ENCODE assay signal across 9 cellular contexts in the genomic region with DNA sequence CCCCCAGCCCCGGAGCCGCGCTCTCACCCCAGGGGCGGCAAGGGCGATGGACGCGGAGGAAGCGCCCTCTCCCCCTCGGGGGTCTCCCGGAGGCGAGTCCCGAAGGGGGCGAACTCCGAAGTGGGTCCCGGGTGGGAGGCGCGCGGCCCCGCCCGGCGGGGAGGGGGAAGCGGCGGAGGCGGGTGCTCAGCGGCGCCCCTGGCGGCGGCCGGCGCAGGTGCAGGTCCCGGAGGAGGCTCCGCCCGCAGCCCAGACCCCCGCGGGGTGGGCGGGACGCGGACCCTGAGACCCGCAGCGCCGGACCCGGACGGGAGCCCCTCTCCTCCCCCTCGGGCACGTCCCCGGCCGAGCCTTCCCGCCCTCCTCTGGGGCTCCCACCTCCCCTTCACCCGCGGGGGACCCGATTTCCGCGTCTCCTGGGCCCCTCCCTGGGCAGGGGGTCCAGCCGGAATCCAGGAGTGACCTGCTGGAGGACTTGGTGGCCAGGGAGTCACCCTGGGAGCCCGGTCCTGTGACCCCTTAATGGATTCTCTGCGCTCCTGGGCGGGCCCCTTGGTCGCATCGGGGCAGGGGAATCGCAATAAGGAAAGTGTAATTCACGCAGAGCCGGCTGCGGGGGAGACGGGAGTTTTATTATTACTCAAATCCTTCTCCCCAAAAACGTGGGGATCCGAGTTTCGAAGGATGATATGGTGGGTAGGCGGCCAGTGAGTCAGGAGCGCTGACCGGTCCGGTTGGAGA. TPM values are rescaled to one million over a fixed set of nuclear protein-coding genes. Genes with fewer than 3 reads are reported as not detected.
DNase-seq lines count a peak whose midpoint lies in the region; ATAC-seq, FAIRE-seq and TF ChIP-seq lines count a peak whose summit lies in the region.
"Not testable (repeated sequence)": the region's sequence is repeated elsewhere in the genome, so short reads cannot be mapped to it uniquely, and the experiment has no call there.
"Had no signal": no experiment of that assay in that cellular context is flagged by ENCODE, and none has a peak within 500 bp of the region (broad histone marks: within the 10 kb centered on the region; RNA-seq: fewer than 3 reads in every experiment).

No MANE protein-coding gene starts in this region.

- peak overlapping the region; percentile 49 for H3K9ac ChIP-seq in muscle layer of colon (ENCODE audit: low read length)
- H3K9ac ChIP-seq in smooth muscle cell (ENCODE audit: low read depth) = not testable (repeated sequence)

- intact Hi-C loops in body of pancreas (cut with DNase I) = not testable (repeated sequence)

- H3K4me3 ChIP-seq in AG04450 (ENCODE audit: low read depth, low read length) = peak overlapping the region; percentile 49
- not testable (repeated sequence) for H3K4me3 ChIP-seq in body of pancreas
- H3K4me3 ChIP-seq in gastroesophageal sphincter = peak overlapping the region; percentile 20 to 44
- peak overlapping the region; percentile 14 to 32 for H3K4me3 ChIP-seq in muscle layer of colon (ENCODE audit: low read depth in 1 of 2, low read length in 2 of 2)
- H3K4me3 ChIP-seq in smooth muscle cell = peak overlapping the region; percentile 44

- not testable (repeated sequence) for H3K27ac ChIP-seq in AG04450 (ENCODE audit: low read depth, low read length); muscle layer of colon (ENCODE audit: low read depth, low read length)
- H3K27ac ChIP-seq in body of pancreas (peak overlapping the region in 1 of 4 donors; percentile 38), gastroesophageal sphincter (peak overlapping the region in 3 of 4 donors; percentile 66 to 85 (median 82)), smooth muscle cell (ENCODE audit: low read depth) (peak overlapping the region; percentile 76)

- not testable (repeated sequence) for TF ChIP-seq CTCF in AG04450 (IDR thresholded peaks at IDR 0.05; ENCODE audit: low read depth, low read length); body of pancreas (IDR thresholded peaks at IDR 0.05); gastroesophageal sphincter (IDR thresholded peaks at IDR 0.05); smooth muscle cell (IDR thresholded peaks at IDR 0.05; ENCODE audit: borderline replicate concordance, insufficient read depth, poor library complexity, severe bottlenecking)

- not testable (repeated sequence) for H3F3A ChIP-seq in smooth muscle cell (ENCODE audit: low read depth)

- H3K36me3 ChIP-seq in body of pancreas (replicated peaks in 1 of 2; ENCODE audit: insufficient read depth in 1 of 2, low read depth in 2 of 2); muscle layer of colon (ENCODE audit: insufficient read depth, low read length); smooth muscle cell (ENCODE audit: low read depth): not testable (repeated sequence)
- peaks cover 0 to 13% of the 10 kb centered on the region in 2 donors for H3K36me3 ChIP-seq in gastroesophageal sphincter

- H3K4me1 ChIP-seq in body of pancreas (peaks cover 25% of the 10 kb centered on the region), gastroesophageal sphincter (peaks cover 0 to 68% (median 21%) of the 10 kb centered on the region in 3 donors), muscle layer of colon (ENCODE audit: insufficient read depth, low read length) (peaks cover 20% of the 10 kb centered on the region), smooth muscle cell (ENCODE audit: low read depth) (peaks cover 42% of the 10 kb centered on the region)

- H3K27me3 ChIP-seq in AG04450 (ENCODE audit: control insufficient read depth, insufficient read depth, low read length); body of pancreas; smooth muscle cell (ENCODE audit: low read depth): not testable (repeated sequence)
- H3K27me3 ChIP-seq in gastroesophageal sphincter = peaks cover 13% of the 10 kb centered on the region
- peaks cover 0 to 11% of the 10 kb centered on the region in 2 donors for H3K27me3 ChIP-seq in muscle layer of colon (ENCODE audit: control insufficient read depth in 1 of 2, insufficient read depth in 2 of 2, low read length in 2 of 2)

- TF ChIP-seq EP300 in gastroesophageal sphincter (IDR thresholded peaks at IDR 0.05) = not testable (repeated sequence)

- H4K20me1 ChIP-seq in smooth muscle cell (ENCODE audit: low read depth) = peaks cover 21% of the 10 kb centered on the region

- peak; percentile 26 for FAIRE-seq in GM19239 (lab: Jason Lieb, UNC)

- peaks cover 35% of the 10 kb centered on the region for H3K79me2 ChIP-seq in smooth muscle cell (ENCODE audit: low read depth)

- ATAC-seq in HG03354 (IDR thresholded peaks at IDR 0.05; ENCODE audit: poor library complexity, severe bottlenecking, unreplicated experiment) (peak; percentile 46), body of pancreas (peak; percentile 72), gastroesophageal sphincter (peak; percentile 45)

- CTCF ChIA-PET in AG04450 (lab: Charles Lee) = not testable (repeated sequence)

- H3K4me2 ChIP-seq in smooth muscle cell = peak overlapping the region; percentile 96

- POLR2A ChIA-PET in AG04450 (lab: Yijun Ruan, JAX) = not testable (repeated sequence)

- H2AFZ ChIP-seq in smooth muscle cell (ENCODE audit: low read depth) = not testable (repeated sequence)

- H3K9me3 ChIP-seq in AG04450 (ENCODE audit: control insufficient read depth, insufficient read depth, low read length); body of pancreas; gastroesophageal sphincter; muscle layer of colon (ENCODE audit: low read length); smooth muscle cell (replicated peaks; ENCODE audit: low read depth): not testable (repeated sequence)

- not testable (repeated sequence) for TF ChIP-seq POLR2A in body of pancreas (IDR thresholded peaks at IDR 0.05); gastroesophageal sphincter (IDR thresholded peaks at IDR 0.05)

- not testable (repeated sequence) for DNase-seq in AG04450 (ENCODE audit: low read depth, low spot score); GM19239 (ENCODE audit: insufficient read length, low spot score); body of pancreas; smooth muscle cell (lab: John Stamatoyannopoulos, UW; ENCODE audit: unreplicated experiment)
- DNase-seq in activated CD4-positive, alpha-beta T cell treated with anti-CD3 and anti-CD28 coated beads for 48 hours = peak; percentile 60

- WGBS in body of pancreas, 2 donors = 14% methylated on average over 6 of the region's 71 CpGs; no CpG with 5 or more reads in 1 of the 2 donors
- no CpG with 5 or more reads among the region's 71 CpGs for WGBS in gastroesophageal sphincter (ENCODE audit: low coverage in 1 of 2), 2 donors
- 7% methylated on average over 11 of the region's 71 CpGs for WGBS in smooth muscle cell (ENCODE audit: low lambda C conversion rate)

RNA-seq across cellular contexts. Expression of gene IFITM1, which starts 2.7 kb away (rescaled TPM):
- polyA plus RNA-seq in AG04450 (2011; rRNA removed) (62.1 and 81.6 TPM in 2 replicates), smooth muscle cell (599 and 726 TPM in 2 replicates)
- polyA minus RNA-seq in AG04450 (2011; rRNA and poly(A)+ RNA removed) = 50.6 and 68.9 TPM in 2 replicates
- total RNA-seq in body of pancreas (10 to 100 TPM; 31.0 to 39.7 TPM), gastroesophageal sphincter (100 to 1,000 TPM in 3 of 4 donors, 10 to 100 TPM in 1; 29.9 to 138 (median 112) TPM), smooth muscle cell (355 TPM in 2 replicates)

RNA-seq across cellular contexts. Expression of gene IFITM2, which starts 3.6 kb away (rescaled TPM):
- polyA plus RNA-seq in AG04450 (2011; rRNA removed) (219 and 367 TPM in 2 replicates), smooth muscle cell (1,227 and 1,486 TPM in 2 replicates)
- 189 and 258 TPM in 2 replicates for polyA minus RNA-seq in AG04450 (2011; rRNA and poly(A)+ RNA removed)
- total RNA-seq in body of pancreas (10 to 100 TPM; 31.0 to 90.3 TPM), gastroesophageal sphincter (100 to 1,000 TPM in 3 of 4 donors, 10 to 100 TPM in 1; 89.3 to 183 (median 126) TPM), smooth muscle cell (210 and 211 TPM in 2 replicates)

RNA-seq across cellular contexts. Expression of gene IFITM3, which starts 9.5 kb away (rescaled TPM):
- polyA plus RNA-seq in AG04450 (2011; rRNA removed) (426 and 760 TPM in 2 replicates), smooth muscle cell (3,295 and 4,132 TPM in 2 replicates)
- polyA minus RNA-seq in AG04450 (2011; rRNA and poly(A)+ RNA removed) = 529 and 721 TPM in 2 replicates
- total RNA-seq in body of pancreas (10 to 100 TPM; 51.4 to 59.7 TPM), gastroesophageal sphincter (100 to 1,000 TPM; 219 to 467 (median 305) TPM), smooth muscle cell (392 and 393 TPM in 2 replicates)

RNA-seq across cellular contexts. Expression of gene IFITM5, which starts 11.9 kb away (rescaled TPM):
- not detected in 2 replicates for polyA plus RNA-seq in AG04450 (2011; rRNA removed)
- polyA minus RNA-seq in AG04450 (2011; rRNA and poly(A)+ RNA removed) = not detected in 2 replicates
- total RNA-seq in body of pancreas = not detected
- not detected for total RNA-seq in gastroesophageal sphincter
- total RNA-seq in smooth muscle cell = not detected in 2 replicates
- polyA plus RNA-seq in smooth muscle cell = not detected in 2 replicates
- total RNA-seq: Daoy had no signal

RNA-seq across cellular contexts. Expression of gene PGGHG, which starts 22.3 kb away (rescaled TPM):
- polyA plus RNA-seq in AG04450 (2011; rRNA removed) (4.0 and 5.2 TPM in 2 replicates), smooth muscle cell (16.6 and 24.3 TPM in 2 replicates)
- 1.9 and 2.6 TPM in 2 replicates for polyA minus RNA-seq in AG04450 (2011; rRNA and poly(A)+ RNA removed)
- total RNA-seq in body of pancreas (100 to 1,000 TPM; 248 to 484 TPM), gastroesophageal sphincter (10 to 100 TPM in 2 of 4 donors, 1 to 10 TPM in 2; 8.5 to 35.3 (median 15.5) TPM), smooth muscle cell (8.6 and 18.2 TPM in 2 replicates)
